ENCODE assay signal across 2 cellular contexts in the genomic region with DNA sequence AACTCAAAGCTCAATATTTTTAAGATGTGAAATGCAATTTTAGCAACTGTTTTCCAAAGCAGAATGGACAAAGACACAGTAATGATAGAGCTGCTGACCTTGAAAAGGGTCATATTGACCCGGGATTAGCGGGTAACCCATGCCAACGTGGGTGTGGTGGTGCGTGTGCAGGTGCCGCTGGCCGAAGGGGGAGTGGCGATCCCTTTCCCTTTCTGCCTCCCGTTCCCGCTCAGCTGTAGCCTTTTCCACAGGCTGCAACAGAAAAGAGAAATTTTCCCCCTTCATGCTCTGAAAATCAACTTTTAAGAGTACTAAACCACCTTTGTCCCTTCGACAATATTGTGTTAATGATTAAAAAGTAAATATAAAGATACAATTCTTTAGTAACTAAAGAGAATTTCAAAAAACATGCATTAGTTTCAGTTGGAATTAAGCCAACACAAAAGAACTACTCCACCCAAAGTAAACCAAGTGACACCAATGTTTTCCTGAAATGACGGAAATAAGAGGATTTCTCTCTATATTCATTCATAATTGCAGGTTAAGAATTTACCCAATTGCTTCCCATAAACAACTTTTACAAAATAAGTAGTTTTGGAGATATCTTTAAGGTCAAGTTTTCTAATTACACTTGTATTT.
TF ChIP-seq lines count a peak whose summit lies in the region.

No MANE protein-coding gene starts in this region.

TF ChIP-seq in WTC11, 78 proteins besides CTCF, POLR2A, EP300 and RAD21 (continued from another document):
- TF ChIP-seq NFYB (CRISPR knock-in tag; conservative IDR thresholded peaks at IDR 0.05; ENCODE audit: low read depth) (no peak), PREB (CRISPR knock-in tag; IDR thresholded peaks at IDR 0.05; ENCODE audit: borderline replicate concordance) (no peak), MYBL2 (CRISPR knock-in tag; IDR thresholded peaks at IDR 0.05) (no peak), MXD4 (CRISPR knock-in tag; IDR thresholded peaks at IDR 0.05; ENCODE audit: borderline replicate concordance) (no peak)
- TF ChIP-seq, protein P1, sequence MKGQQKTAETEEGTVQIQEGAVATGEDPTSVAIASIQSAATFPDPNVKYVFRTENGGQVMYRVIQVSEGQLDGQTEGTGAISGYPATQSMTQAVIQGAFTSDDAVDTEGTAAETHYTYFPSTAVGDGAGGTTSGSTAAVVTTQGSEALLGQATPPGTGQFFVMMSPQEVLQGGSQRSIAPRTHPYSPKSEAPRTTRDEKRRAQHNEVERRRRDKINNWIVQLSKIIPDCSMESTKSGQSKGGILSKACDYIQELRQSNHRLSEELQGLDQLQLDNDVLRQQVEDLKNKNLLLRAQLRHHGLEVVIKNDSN (CRISPR knock-in tag; IDR thresholded peaks at IDR 0.05), result no peak
- TF ChIP-seq, protein P2, sequence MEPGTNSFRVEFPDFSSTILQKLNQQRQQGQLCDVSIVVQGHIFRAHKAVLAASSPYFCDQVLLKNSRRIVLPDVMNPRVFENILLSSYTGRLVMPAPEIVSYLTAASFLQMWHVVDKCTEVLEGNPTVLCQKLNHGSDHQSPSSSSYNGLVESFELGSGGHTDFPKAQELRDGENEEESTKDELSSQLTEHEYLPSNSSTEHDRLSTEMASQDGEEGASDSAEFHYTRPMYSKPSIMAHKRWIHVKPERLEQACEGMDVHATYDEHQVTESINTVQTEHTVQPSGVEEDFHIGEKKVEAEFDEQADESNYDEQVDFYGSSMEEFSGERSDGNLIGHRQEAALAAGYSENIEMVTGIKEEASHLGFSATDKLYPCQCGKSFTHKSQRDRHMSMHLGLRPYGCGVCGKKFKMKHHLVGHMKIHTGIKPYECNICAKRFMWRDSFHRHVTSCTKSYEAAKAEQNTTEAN (CRISPR knock-in tag; IDR thresholded peaks at IDR 0.05), result no peak

TF ChIP-seq in HepG2, 621 proteins besides CTCF, POLR2A, EP300 and RAD21:
- TF ChIP-seq, protein P3, sequence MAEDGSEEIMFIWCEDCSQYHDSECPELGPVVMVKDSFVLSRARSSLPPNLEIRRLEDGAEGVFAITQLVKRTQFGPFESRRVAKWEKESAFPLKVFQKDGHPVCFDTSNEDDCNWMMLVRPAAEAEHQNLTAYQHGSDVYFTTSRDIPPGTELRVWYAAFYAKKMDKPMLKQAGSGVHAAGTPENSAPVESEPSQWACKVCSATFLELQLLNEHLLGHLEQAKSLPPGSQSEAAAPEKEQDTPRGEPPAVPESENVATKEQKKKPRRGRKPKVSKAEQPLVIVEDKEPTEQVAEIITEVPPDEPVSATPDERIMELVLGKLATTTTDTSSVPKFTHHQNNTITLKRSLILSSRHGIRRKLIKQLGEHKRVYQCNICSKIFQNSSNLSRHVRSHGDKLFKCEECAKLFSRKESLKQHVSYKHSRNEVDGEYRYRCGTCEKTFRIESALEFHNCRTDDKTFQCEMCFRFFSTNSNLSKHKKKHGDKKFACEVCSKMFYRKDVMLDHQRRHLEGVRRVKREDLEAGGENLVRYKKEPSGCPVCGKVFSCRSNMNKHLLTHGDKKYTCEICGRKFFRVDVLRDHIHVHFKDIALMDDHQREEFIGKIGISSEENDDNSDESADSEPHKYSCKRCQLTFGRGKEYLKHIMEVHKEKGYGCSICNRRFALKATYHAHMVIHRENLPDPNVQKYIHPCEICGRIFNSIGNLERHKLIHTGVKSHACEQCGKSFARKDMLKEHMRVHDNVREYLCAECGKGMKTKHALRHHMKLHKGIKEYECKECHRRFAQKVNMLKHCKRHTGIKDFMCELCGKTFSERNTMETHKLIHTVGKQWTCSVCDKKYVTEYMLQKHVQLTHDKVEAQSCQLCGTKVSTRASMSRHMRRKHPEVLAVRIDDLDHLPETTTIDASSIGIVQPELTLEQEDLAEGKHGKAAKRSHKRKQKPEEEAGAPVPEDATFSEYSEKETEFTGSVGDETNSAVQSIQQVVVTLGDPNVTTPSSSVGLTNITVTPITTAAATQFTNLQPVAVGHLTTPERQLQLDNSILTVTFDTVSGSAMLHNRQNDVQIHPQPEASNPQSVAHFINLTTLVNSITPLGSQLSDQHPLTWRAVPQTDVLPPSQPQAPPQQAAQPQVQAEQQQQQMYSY (CRISPR knock-in tag; IDR thresholded peaks at IDR 0.05), result no peak
- TF ChIP-seq NFE2L1 (CRISPR knock-in tag; IDR thresholded peaks at IDR 0.05; ENCODE audit: borderline replicate concordance), result no peak
- TF ChIP-seq HMG20A (CRISPR knock-in tag; IDR thresholded peaks at IDR 0.05; ENCODE audit: borderline replicate concordance), result peak; percentile 32; the same call in 1 of the 2 replicates
- TF ChIP-seq NCOA5 (CRISPR knock-in tag; IDR thresholded peaks at IDR 0.05), result no peak
- TF ChIP-seq ARID5B (CRISPR knock-in tag; IDR thresholded peaks at IDR 0.05), result peak; percentile 55; the same call in 1 of the 2 replicates
- TF ChIP-seq, protein P4, sequence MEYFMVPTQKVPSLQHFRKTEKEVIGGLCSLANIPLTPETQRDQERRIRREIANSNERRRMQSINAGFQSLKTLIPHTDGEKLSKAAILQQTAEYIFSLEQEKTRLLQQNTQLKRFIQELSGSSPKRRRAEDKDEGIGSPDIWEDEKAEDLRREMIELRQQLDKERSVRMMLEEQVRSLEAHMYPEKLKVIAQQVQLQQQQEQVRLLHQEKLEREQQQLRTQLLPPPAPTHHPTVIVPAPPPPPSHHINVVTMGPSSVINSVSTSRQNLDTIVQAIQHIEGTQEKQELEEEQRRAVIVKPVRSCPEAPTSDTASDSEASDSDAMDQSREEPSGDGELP (IDR thresholded peaks at IDR 0.05; ENCODE audit: borderline replicate concordance, low read depth), result peak; percentile 67; the same call in 1 of the 2 replicates
- 0 out of 2 replicates have a peak, but pooled peaks have one; percentile 18 for TF ChIP-seq HDAC2 (CRISPR knock-in tag; IDR thresholded peaks at IDR 0.05)
- TF ChIP-seq ZBTB38 (CRISPR knock-in tag; IDR thresholded peaks at IDR 0.05), result 0 out of 2 replicates have a peak, but pooled peaks have one; percentile 35
- no peak for TF ChIP-seq KAT8 (CRISPR knock-in tag; IDR thresholded peaks at IDR 0.05)
- TF ChIP-seq PITX1 (CRISPR knock-in tag; IDR thresholded peaks at IDR 0.05), result peak; percentile 57; the same call in 1 of the 2 replicates
- no peak for TF ChIP-seq ZNF207 (IDR thresholded peaks at IDR 0.05; ENCODE audit: borderline replicate concordance)
- TF ChIP-seq, protein P5, sequence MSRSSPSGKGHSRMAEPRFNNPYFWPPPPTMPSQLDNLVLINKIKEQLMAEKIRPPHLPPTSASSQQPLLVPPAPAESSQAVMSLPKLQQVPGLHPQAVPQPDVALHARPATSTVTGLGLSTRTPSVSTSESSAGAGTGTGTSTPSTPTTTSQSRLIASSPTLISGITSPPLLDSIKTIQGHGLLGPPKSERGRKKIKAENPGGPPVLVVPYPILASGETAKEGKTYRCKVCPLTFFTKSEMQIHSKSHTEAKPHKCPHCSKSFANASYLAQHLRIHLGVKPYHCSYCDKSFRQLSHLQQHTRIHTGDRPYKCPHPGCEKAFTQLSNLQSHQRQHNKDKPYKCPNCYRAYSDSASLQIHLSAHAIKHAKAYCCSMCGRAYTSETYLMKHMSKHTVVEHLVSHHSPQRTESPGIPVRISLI (CRISPR knock-in tag; IDR thresholded peaks at IDR 0.05; ENCODE audit: borderline replicate concordance), result no peak
- TF ChIP-seq RARA (CRISPR knock-in tag; IDR thresholded peaks at IDR 0.05), result peak; percentile 51; the same call in 1 of the 2 replicates
- TF ChIP-seq, protein P6, sequence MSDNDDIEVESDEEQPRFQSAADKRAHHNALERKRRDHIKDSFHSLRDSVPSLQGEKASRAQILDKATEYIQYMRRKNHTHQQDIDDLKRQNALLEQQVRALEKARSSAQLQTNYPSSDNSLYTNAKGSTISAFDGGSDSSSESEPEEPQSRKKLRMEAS (IDR thresholded peaks at IDR 0.05), result 0 out of 2 replicates have a peak, but pooled peaks have one; percentile 33
- 0 out of 2 replicates have a peak, but pooled peaks have one; percentile 16 for TF ChIP-seq MED1 (CRISPR knock-in tag; IDR thresholded peaks at IDR 0.05)
- TF ChIP-seq YEATS2 (CRISPR knock-in tag; IDR thresholded peaks at IDR 0.05; ENCODE audit: borderline replicate concordance), result no peak
- TF ChIP-seq ZBTB33 (CRISPR knock-in tag; IDR thresholded peaks at IDR 0.05), result peak; percentile 93
- no peak for TF ChIP-seq ZSCAN9 (CRISPR knock-in tag; IDR thresholded peaks at IDR 0.05; ENCODE audit: borderline replicate concordance)
- TF ChIP-seq ZFP41 (CRISPR knock-in tag; IDR thresholded peaks at IDR 0.05; ENCODE audit: borderline replicate concordance), result no peak
- no peak for TF ChIP-seq RXRA (CRISPR knock-in tag; IDR thresholded peaks at IDR 0.05)
- TF ChIP-seq SAP130 (CRISPR knock-in tag; IDR thresholded peaks at IDR 0.05; ENCODE audit: low read depth), result peak; percentile 18; the same call in 1 of the 2 replicates
- TF ChIP-seq ZNF687 (CRISPR knock-in tag; IDR thresholded peaks at IDR 0.05), result peak; percentile 26; the same call in 1 of the 2 replicates
- TF ChIP-seq FOXA1 (IDR thresholded peaks at IDR 0.05), result no peak
- peak; percentile 45 for TF ChIP-seq FOXA1 (CRISPR knock-in tag; IDR thresholded peaks at IDR 0.05)
- TF ChIP-seq RFX3 (CRISPR knock-in tag; IDR thresholded peaks at IDR 0.05), result 0 out of 2 replicates have a peak, but pooled peaks have one; percentile 26
TF ChIP-seq in HepG2: peak in this region for 14.
